In the genomic region with DNA sequence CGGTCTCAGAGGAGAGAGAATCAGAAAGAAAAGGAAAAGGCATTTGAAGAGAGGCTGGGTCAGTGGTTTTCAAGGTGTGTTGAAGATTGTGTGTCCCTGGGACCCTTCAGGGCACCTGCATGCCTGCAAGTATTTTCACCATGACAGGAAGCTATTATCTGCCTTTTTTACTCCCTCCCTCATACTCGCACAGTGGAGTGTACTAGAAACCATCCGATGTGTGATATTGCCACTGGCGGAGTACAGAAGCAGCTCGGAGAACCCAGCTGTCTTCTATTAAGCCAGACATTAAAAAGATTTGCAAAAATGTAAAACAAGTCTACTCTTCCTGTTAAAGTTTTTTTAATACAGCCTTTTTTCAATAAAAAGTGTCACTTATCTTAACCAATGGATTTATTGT, we compare ENCODE assay signal across 13 cellular contexts. TPM values are rescaled to one million over a fixed set of nuclear protein-coding genes. Genes with fewer than 3 reads are reported as not detected.
DNase-seq lines count a peak whose midpoint lies in the region; ATAC-seq and TF ChIP-seq lines count a peak whose summit lies in the region.
"Had no signal": no experiment of that assay in that cellular context is flagged by ENCODE, and none has a peak within 500 bp of the region (broad histone marks: within the 10 kb centered on the region; RNA-seq: fewer than 3 reads in every experiment).

No MANE protein-coding gene starts in this region.

- H2AFZ ChIP-seq in DND-41 (ENCODE audit: low read depth, low read length) (no peak overlapping the region), mesenchymal stem cell (ENCODE audit: low read depth, low read length) (no peak overlapping the region)

- H3K27ac ChIP-seq in DND-41 (ENCODE audit: low read length) (no peak overlapping the region; the same call in 1 of the 2 replicates), HL-60 (replicated peaks) (peak overlapping the region; percentile 12), mesenchymal stem cell (ENCODE audit: low read length, poor library complexity, severe bottlenecking) (no peak overlapping the region), uterus (peak overlapping the region; percentile 28 to 66)

- H4K91ac ChIP-seq in mesenchymal stem cell (ENCODE audit: low read length) = no peak overlapping the region

- no peaks in the 10 kb centered on the region for H3K79me2 ChIP-seq in DND-41 (ENCODE audit: insufficient read depth, low read length)

- H3K4me2 ChIP-seq in DND-41 (ENCODE audit: insufficient read depth, low read length) (no peak overlapping the region), mesenchymal stem cell (ENCODE audit: low read length, poor library complexity, severe bottlenecking) (no peak overlapping the region)
- H3K4me2 ChIP-seq: A549 had no signal

- no peaks in the 10 kb centered on the region for H3K79me1 ChIP-seq in mesenchymal stem cell (replicated peaks; ENCODE audit: low read length, poor library complexity, severe bottlenecking)

- H2AK5ac ChIP-seq in mesenchymal stem cell (ENCODE audit: low read length, severe bottlenecking) = no peak overlapping the region

- H3K23ac ChIP-seq in mesenchymal stem cell (ENCODE audit: low read length in 2 of 2) = no peak overlapping the region

- H3K4me3 ChIP-seq in DND-41 (ENCODE audit: low read depth in 1 of 2, low read length in 2 of 2) (no peak overlapping the region), HL-60 (replicated peaks; ENCODE audit: insufficient read depth, low read length) (no peak overlapping the region), mesenchymal stem cell (ENCODE audit: insufficient read depth in 1 of 2, low read depth in 1 of 2, low read length in 2 of 2) (peak overlapping the region in 1 of 2 experiments; percentile 36), uterus (no peak overlapping the region)
- H3K4me3 ChIP-seq: A549 had no signal

- H2BK12ac ChIP-seq in mesenchymal stem cell (ENCODE audit: low read length in 2 of 2) = no peak overlapping the region

- no peak overlapping the region for H3K18ac ChIP-seq in mesenchymal stem cell (ENCODE audit: low read depth in 1 of 2, low read length in 2 of 2)

- H3K4me1 ChIP-seq in DND-41 (ENCODE audit: insufficient read depth, low read length) = no peaks in the 10 kb centered on the region
- H3K4me1 ChIP-seq in mesenchymal stem cell (ENCODE audit: control insufficient read depth, insufficient read depth, low read depth, low read length) = no peaks in the 10 kb centered on the region
- H3K4me1 ChIP-seq in uterus = no peaks in the 10 kb centered on the region
- H3K4me1 ChIP-seq: A549, Caco-2 had no signal

- H3K9me3 ChIP-seq in DND-41 (ENCODE audit: insufficient read depth, low read length, severe bottlenecking) = no peaks in the 10 kb centered on the region
- no peaks in the 10 kb centered on the region for H3K9me3 ChIP-seq in mesenchymal stem cell (ENCODE audit: control insufficient read depth, low read length)
- H3K9me3 ChIP-seq in uterus = no peaks in the 10 kb centered on the region
- H3K9me3 ChIP-seq: A549, Caco-2 had no signal

- no peak overlapping the region for H2BK5ac ChIP-seq in mesenchymal stem cell (ENCODE audit: low read depth, low read length, poor library complexity, severe bottlenecking)

- no peaks in the 10 kb centered on the region for H3K36me3 ChIP-seq in DND-41 (ENCODE audit: insufficient read depth, low read length)
- H3K36me3 ChIP-seq in mesenchymal stem cell (ENCODE audit: control insufficient read depth in 1 of 2, insufficient read depth in 2 of 2, low read depth in 1 of 2, low read length in 2 of 2) = no peaks in the 10 kb centered on the region
- no peaks in the 10 kb centered on the region for H3K36me3 ChIP-seq in uterus

- DNase-seq in DND-41 (no peak), HL-60 (ENCODE audit: low read depth in 1 of 2, low spot score in 1 of 2) (no peak), mesenchymal stem cell (no peak), uterus (no peak)
- DNase-seq: Caco-2; CD8-positive, alpha-beta memory T cell; DMS53 had no signal

- H3K9ac ChIP-seq in DND-41 (ENCODE audit: low read depth, low read length) = no peak overlapping the region
- peak overlapping the region; percentile 74 for H3K9ac ChIP-seq in mesenchymal stem cell (ENCODE audit: low read length)

- intact Hi-C loops in uterus (cut with DNase I; ENCODE audit: low total_unique reads) = no loop called here

- no peak overlapping the region for H3K14ac ChIP-seq in mesenchymal stem cell (ENCODE audit: low read length in 2 of 2)

- no peak overlapping the region for H4K8ac ChIP-seq in mesenchymal stem cell (ENCODE audit: low read length)

- no peaks in the 10 kb centered on the region for H4K20me1 ChIP-seq in DND-41 (ENCODE audit: insufficient read depth, low read length)

- H3K27me3 ChIP-seq in DND-41 (ENCODE audit: insufficient read depth, low read length, poor library complexity) (no peaks in the 10 kb centered on the region), HL-60 (ENCODE audit: insufficient read depth, poor library complexity, severe bottlenecking) (no peaks in the 10 kb centered on the region), mesenchymal stem cell (ENCODE audit: control insufficient read depth in 1 of 2, insufficient read depth in 1 of 2, low read length in 2 of 2) (no peaks in the 10 kb centered on the region), uterus (no peaks in the 10 kb centered on the region)

- TF ChIP-seq POLR2A in uterus (IDR thresholded peaks at IDR 0.05) = no peak

- peak; percentile 48; the same call in 1 of the 3 replicates for ATAC-seq in DND-41 (ENCODE audit: insufficient read depth, low read depth)
- no peak for ATAC-seq in HG03439 (IDR thresholded peaks at IDR 0.05; ENCODE audit: unreplicated experiment)
- no peak for ATAC-seq in HG03139 (IDR thresholded peaks at IDR 0.05; ENCODE audit: unreplicated experiment)
- ATAC-seq: A549, HCT116 had no signal

- no peak overlapping the region for H2BK15ac ChIP-seq in mesenchymal stem cell (ENCODE audit: low read depth, poor library complexity, severe bottlenecking)

- TF ChIP-seq CTCF in DND-41 (IDR thresholded peaks at IDR 0.05; ENCODE audit: borderline replicate concordance, extremely low read depth, low read length, poor library complexity, severe bottlenecking) (no peak), HL-60 (IDR thresholded peaks at IDR 0.05; ENCODE audit: insufficient read depth, low read length) (no peak), uterus (IDR thresholded peaks at IDR 0.05) (no peak)

- no peak overlapping the region for H3K4ac ChIP-seq in mesenchymal stem cell (ENCODE audit: low read depth in 1 of 2, low read length in 2 of 2)

- H2BK120ac ChIP-seq in mesenchymal stem cell (ENCODE audit: low read depth, low read length) = no peak overlapping the region

- WGBS in mesenchymal stem cell = 98% methylated on average over 5 of the region's 5 CpGs

RNA-seq across cellular contexts. Expression of a gene that starts 33.7 kb away (rescaled TPM):
- 0.55 TPM for polyA plus RNA-seq in mesenchymal stem cell (2013, experiment 1 of 2)
- polyA plus RNA-seq in mesenchymal stem cell (2013, experiment 2 of 2) = 0.66 TPM
- 1 to 10 TPM in 2 of 4 donors, under 1 TPM in 1, not detected in 1; 0.51 to 1.4 (median 1.1) TPM for total RNA-seq in uterus
- total RNA-seq: Caco-2; CD8-positive, alpha-beta memory T cell had no signal
- polyA plus RNA-seq: A549; CD14-positive monocyte; CD8-positive, alpha-beta memory T cell; IgD-negative memory B cell had no signal

Comparison
In these comparisons a context has a peak if more than half of its experiments do, and no peak if none do; other contexts are left out.
1. H3K27ac ChIP-seq: peak in HL-60 (single experiment) and uterus (2 of 2); none in DND-41 (single experiment) and mesenchymal stem cell (single experiment).